Comparison of ENCODE assay signal across 8 cellular contexts in genomic region chr6:38638941-38639497, GRCh38. TPM values are rescaled to one million over a fixed set of nuclear protein-coding genes. Genes with fewer than 3 reads are reported as not detected.
DNase-seq lines count a peak whose midpoint lies in the region; TF ChIP-seq lines count a peak whose summit lies in the region.

No MANE protein-coding gene starts in this region.

- H2BK12ac ChIP-seq in mesenchymal stem cell (ENCODE audit: low read length in 2 of 2) = no peak overlapping the region

- H4K8ac ChIP-seq in mesenchymal stem cell (ENCODE audit: low read length) = peak overlapping the region; percentile 98

- WGBS in mesenchymal stem cell = 8% methylated on average over 13 of the region's 15 CpGs

- TF ChIP-seq CTCF in GM10266 (IDR thresholded peaks at IDR 0.05; ENCODE audit: control insufficient read depth, insufficient read depth, low read depth, missing control alignments) = no peak
- no peak for TF ChIP-seq CTCF in HFFc6 (IDR thresholded peaks at IDR 0.05)
- TF ChIP-seq CTCF in NB4 (IDR thresholded peaks at IDR 0.05; ENCODE audit: low read depth, low read length) = no peak

- H3K4me1 Mint-ChIP-seq in HFFc6 (ENCODE audit: low read depth) = peaks cover 24% of the 10 kb centered on the region
- H3K4me1 Mint-ChIP-seq in activated CD4-positive, alpha-beta memory T cell treated with anti-CD3 and anti-CD28 coated beads, Interleukin-2, amount 10 ng/mL, durations not matched to agents 7 days and 5 days = peaks cover 46% of the 10 kb centered on the region

- H3K4ac ChIP-seq in mesenchymal stem cell (ENCODE audit: low read depth in 1 of 2, low read length in 2 of 2) = peak overlapping the region; percentile 60 to 79

- H3K27ac ChIP-seq in mesenchymal stem cell (ENCODE audit: low read length, poor library complexity, severe bottlenecking) = peak overlapping the region; percentile 59

- H4K91ac ChIP-seq in mesenchymal stem cell (ENCODE audit: low read length) = no peak overlapping the region

- H3K14ac ChIP-seq in mesenchymal stem cell (ENCODE audit: low read length in 2 of 2) = peak overlapping the region; percentile 44 to 62

- peaks cover 6% of the 10 kb centered on the region for H3K4me1 ChIP-seq in mesenchymal stem cell (ENCODE audit: control insufficient read depth, insufficient read depth, low read depth, low read length)

- peak overlapping the region; percentile 87 for H3K27ac Mint-ChIP-seq in HFFc6
- peak overlapping the region; percentile 69 for H3K27ac Mint-ChIP-seq in activated CD4-positive, alpha-beta memory T cell treated with anti-CD3 and anti-CD28 coated beads, Interleukin-2, amount 10 ng/mL, durations not matched to agents 7 days and 5 days

- CTCF ChIA-PET in activated CD4-positive, alpha-beta memory T cell treated with anti-CD3 and anti-CD28 coated beads, Interleukin-2, amount 10 ng/mL, durations not matched to agents 7 days and 5 days (lab: Charles Lee) = no interaction called here

- peak overlapping the region; percentile 0 for H2BK15ac ChIP-seq in mesenchymal stem cell (ENCODE audit: low read depth, poor library complexity, severe bottlenecking)

- POLR2A ChIA-PET in activated CD4-positive, alpha-beta memory T cell treated with anti-CD3 and anti-CD28 coated beads, Interleukin-2, amount 10 ng/mL, durations not matched to agents 7 days and 5 days (lab: Charles Lee) = interaction anchor here (0.8 to 2.3 kb wide), 7 partner anchors 61 to 820 kb away, joined by 3 to 15 read pairs (median 4); partner anchors contain the start of gene GLO1

- H3K4me3 ChIP-seq in NB4 (ENCODE audit: low read depth, low read length) = peak overlapping the region; percentile 85
- H3K4me3 ChIP-seq in mesenchymal stem cell (ENCODE audit: insufficient read depth in 1 of 2, low read depth in 1 of 2, low read length in 2 of 2) = peak overlapping the region; percentile 94 to 97

- DNase-seq in GM10266 (ENCODE audit: extremely low spot score) (peak; percentile 54), HFFc6 (peak; percentile 39), NB4 (ENCODE audit: low read depth) (peak; percentile 40), ecto neural progenitor cell (ENCODE audit: low spot score) (peak; percentile 62), mesenchymal stem cell (peak; percentile 73), NCI-H774 (lab: John Stamatoyannopoulos, UW) (no peak)
- peak; percentile 61 for DNase-seq in activated CD4-positive, alpha-beta memory T cell treated with anti-CD3 and anti-CD28 coated beads, Interleukin-2, amount 10 ng/mL, durations not matched to agents 7 days and 5 days
- peak; percentile 32 to 34 for DNase-seq in stimulated activated CD8-positive, alpha-beta memory T cell treated with anti-CD3 and anti-CD28 coated beads, Interleukin-2, amount 100 ng/mL, for 1 hour (ENCODE audit: low read depth in 2 of 2)

- no peaks in the 10 kb centered on the region for H3K36me3 Mint-ChIP-seq in HFFc6 (ENCODE audit: low read depth)
- peaks cover 2% of the 10 kb centered on the region for H3K36me3 Mint-ChIP-seq in activated CD4-positive, alpha-beta memory T cell treated with anti-CD3 and anti-CD28 coated beads, Interleukin-2, amount 10 ng/mL, durations not matched to agents 7 days and 5 days (ENCODE audit: low read depth)

- peaks cover 21% of the 10 kb centered on the region for H3K79me1 ChIP-seq in mesenchymal stem cell (replicated peaks; ENCODE audit: low read length, poor library complexity, severe bottlenecking)

- H2BK120ac ChIP-seq in mesenchymal stem cell (ENCODE audit: low read depth, low read length) = peak overlapping the region; percentile 95

- H3K18ac ChIP-seq in mesenchymal stem cell (ENCODE audit: low read depth in 1 of 2, low read length in 2 of 2) = peak overlapping the region; percentile 73 to 94

- H3K4me2 ChIP-seq in mesenchymal stem cell (ENCODE audit: low read length, poor library complexity, severe bottlenecking) = peak overlapping the region; percentile 72

- TF ChIP-seq POLR2A in NB4 (IDR thresholded peaks at IDR 0.05; ENCODE audit: extremely low read depth, insufficient read length) = no peak

- no peaks in the 10 kb centered on the region for H3K9me3 Mint-ChIP-seq in HFFc6
- no peaks in the 10 kb centered on the region for H3K9me3 Mint-ChIP-seq in activated CD4-positive, alpha-beta memory T cell treated with anti-CD3 and anti-CD28 coated beads, Interleukin-2, amount 10 ng/mL, durations not matched to agents 7 days and 5 days

- no peaks in the 10 kb centered on the region for H3K9me3 ChIP-seq in mesenchymal stem cell (ENCODE audit: control insufficient read depth, low read length)

- H2BK5ac ChIP-seq in mesenchymal stem cell (ENCODE audit: low read depth, low read length, poor library complexity, severe bottlenecking) = peak overlapping the region; percentile 49

- no peak overlapping the region for H3K23ac ChIP-seq in mesenchymal stem cell (ENCODE audit: low read length in 2 of 2)

- H3K4me3 Mint-ChIP-seq in HFFc6 = peak overlapping the region; percentile 91
- H3K4me3 Mint-ChIP-seq in activated CD4-positive, alpha-beta memory T cell treated with anti-CD3 and anti-CD28 coated beads, Interleukin-2, amount 10 ng/mL, durations not matched to agents 7 days and 5 days = peak overlapping the region; percentile 88

- H2AK5ac ChIP-seq in mesenchymal stem cell (ENCODE audit: low read length, severe bottlenecking) = no peak overlapping the region

- H3K36me3 ChIP-seq in mesenchymal stem cell (ENCODE audit: control insufficient read depth in 1 of 2, insufficient read depth in 2 of 2, low read depth in 1 of 2, low read length in 2 of 2) = no peaks in the 10 kb centered on the region

- peak overlapping the region; percentile 98 for H3K9ac ChIP-seq in mesenchymal stem cell (ENCODE audit: low read length)

- H3K27me3 ChIP-seq in mesenchymal stem cell (ENCODE audit: control insufficient read depth in 1 of 2, insufficient read depth in 1 of 2, low read length in 2 of 2) = no peaks in the 10 kb centered on the region

- H3K27me3 Mint-ChIP-seq in HFFc6 (ENCODE audit: insufficient read depth) = no peaks in the 10 kb centered on the region; the same call in 1 of the 2 replicates
- H3K27me3 Mint-ChIP-seq in activated CD4-positive, alpha-beta memory T cell treated with anti-CD3 and anti-CD28 coated beads, Interleukin-2, amount 10 ng/mL, durations not matched to agents 7 days and 5 days = no peaks in the 10 kb centered on the region

- peak overlapping the region; percentile 29 for H2AFZ ChIP-seq in mesenchymal stem cell (ENCODE audit: low read depth, low read length)

RNA-seq across cellular contexts. Expression of gene BTBD9, which starts 0.7 kb away (rescaled TPM):
- total RNA-seq in HFFc6 (2021; fragmentation: NEBNext Ultra II Directional; extraction: Animal tissue kit (Norgen Biotek cat#: 25700)) = 10 to 100 TPM; 11.0 to 12.7 (median 12.5) TPM
- 10 to 100 TPM; 14.7 to 16.1 TPM for total RNA-seq in activated CD4-positive, alpha-beta memory T cell treated with anti-CD3 and anti-CD28 coated beads, Interleukin-2, amount 10 ng/mL, durations not matched to agents 7 days and 5 days
- polyA plus RNA-seq in mesenchymal stem cell (2013, experiment 1 of 2) = 4.2 TPM
- polyA plus RNA-seq in mesenchymal stem cell (2013, experiment 2 of 2) = 4.4 TPM
